In the genomic region with DNA sequence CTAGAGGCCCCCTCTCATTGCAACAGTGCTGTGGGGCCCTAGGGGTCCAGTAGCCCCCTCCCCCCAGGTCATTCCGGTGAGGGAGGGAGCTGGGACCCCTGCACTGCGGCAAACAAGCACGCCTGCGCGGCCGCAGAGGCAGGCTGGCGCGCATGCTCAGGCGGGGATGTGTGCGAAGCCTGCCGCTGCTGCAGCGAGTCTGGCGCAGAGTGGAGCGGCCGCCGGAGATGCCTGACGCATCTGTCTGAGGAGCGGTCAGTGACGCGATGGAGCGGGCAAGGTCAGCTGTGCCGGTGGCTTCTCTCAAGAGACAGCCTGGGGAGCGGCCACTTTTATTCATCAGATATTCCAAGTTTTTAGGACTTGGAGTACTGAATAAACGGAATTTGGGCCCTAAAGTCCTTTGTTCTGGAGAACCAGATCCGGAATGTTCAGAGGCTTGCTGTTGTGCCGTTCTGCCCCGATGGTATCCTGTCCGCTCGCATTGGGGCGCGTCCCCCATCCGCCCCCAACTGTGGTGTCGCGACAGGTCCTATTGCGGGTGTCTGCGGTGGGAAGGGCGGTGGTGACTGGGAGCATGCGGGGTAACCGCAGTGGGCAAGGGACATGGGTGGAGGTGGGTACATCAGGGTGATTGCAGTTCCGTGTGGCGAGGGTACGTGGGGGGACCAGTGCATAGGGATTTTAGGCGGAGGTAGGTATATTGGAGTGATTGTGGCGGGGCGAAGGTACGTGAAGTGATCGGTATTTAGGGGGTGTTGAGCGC, we compare ENCODE assay signal across 1 cellular context.
TF ChIP-seq lines count a peak whose summit lies in the region.

A gene (plus strand): TSS at position 205 of the 766 bp plus-strand sequence. CDS start 19,467 bp downstream, outside the sequence.
A gene with protein sequence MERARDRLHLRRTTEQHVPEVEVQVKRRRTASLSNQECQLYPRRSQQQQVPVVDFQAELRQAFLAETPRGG (plus strand): TSS at position 205 of the 766 bp plus-strand sequence. CDS start 62 bp downstream, at position 267.

TF ChIP-seq in GM12878, 131 proteins besides CTCF, POLR2A, EP300 and RAD21 (continued from another document):
- TF ChIP-seq, protein P1, sequence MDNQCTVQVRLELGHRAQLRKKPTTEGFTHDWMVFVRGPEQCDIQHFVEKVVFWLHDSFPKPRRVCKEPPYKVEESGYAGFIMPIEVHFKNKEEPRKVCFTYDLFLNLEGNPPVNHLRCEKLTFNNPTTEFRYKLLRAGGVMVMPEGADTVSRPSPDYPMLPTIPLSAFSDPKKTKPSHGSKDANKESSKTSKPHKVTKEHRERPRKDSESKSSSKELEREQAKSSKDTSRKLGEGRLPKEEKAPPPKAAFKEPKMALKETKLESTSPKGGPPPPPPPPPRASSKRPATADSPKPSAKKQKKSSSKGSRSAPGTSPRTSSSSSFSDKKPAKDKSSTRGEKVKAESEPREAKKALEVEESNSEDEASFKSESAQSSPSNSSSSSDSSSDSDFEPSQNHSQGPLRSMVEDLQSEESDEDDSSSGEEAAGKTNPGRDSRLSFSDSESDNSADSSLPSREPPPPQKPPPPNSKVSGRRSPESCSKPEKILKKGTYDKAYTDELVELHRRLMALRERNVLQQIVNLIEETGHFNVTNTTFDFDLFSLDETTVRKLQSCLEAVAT (IDR thresholded peaks at IDR 0.05) = 0 out of 2 replicates have a peak, but pooled peaks have one; percentile 21
- no peak for TF ChIP-seq SIX5 (IDR thresholded peaks at IDR 0.05; ENCODE audit: low read depth, low read length, severe bottlenecking)
- no peak for TF ChIP-seq RAD51 (IDR thresholded peaks at IDR 0.05)
- TF ChIP-seq LARP7 (IDR thresholded peaks at IDR 0.05) = no peak
- no peak for TF ChIP-seq NFIC (IDR thresholded peaks at IDR 0.05; ENCODE audit: low read depth, low read length)
- TF ChIP-seq GATAD2B (conservative IDR thresholded peaks at IDR 0.05; ENCODE audit: low read depth) = no peak
- TF ChIP-seq, protein P2, sequence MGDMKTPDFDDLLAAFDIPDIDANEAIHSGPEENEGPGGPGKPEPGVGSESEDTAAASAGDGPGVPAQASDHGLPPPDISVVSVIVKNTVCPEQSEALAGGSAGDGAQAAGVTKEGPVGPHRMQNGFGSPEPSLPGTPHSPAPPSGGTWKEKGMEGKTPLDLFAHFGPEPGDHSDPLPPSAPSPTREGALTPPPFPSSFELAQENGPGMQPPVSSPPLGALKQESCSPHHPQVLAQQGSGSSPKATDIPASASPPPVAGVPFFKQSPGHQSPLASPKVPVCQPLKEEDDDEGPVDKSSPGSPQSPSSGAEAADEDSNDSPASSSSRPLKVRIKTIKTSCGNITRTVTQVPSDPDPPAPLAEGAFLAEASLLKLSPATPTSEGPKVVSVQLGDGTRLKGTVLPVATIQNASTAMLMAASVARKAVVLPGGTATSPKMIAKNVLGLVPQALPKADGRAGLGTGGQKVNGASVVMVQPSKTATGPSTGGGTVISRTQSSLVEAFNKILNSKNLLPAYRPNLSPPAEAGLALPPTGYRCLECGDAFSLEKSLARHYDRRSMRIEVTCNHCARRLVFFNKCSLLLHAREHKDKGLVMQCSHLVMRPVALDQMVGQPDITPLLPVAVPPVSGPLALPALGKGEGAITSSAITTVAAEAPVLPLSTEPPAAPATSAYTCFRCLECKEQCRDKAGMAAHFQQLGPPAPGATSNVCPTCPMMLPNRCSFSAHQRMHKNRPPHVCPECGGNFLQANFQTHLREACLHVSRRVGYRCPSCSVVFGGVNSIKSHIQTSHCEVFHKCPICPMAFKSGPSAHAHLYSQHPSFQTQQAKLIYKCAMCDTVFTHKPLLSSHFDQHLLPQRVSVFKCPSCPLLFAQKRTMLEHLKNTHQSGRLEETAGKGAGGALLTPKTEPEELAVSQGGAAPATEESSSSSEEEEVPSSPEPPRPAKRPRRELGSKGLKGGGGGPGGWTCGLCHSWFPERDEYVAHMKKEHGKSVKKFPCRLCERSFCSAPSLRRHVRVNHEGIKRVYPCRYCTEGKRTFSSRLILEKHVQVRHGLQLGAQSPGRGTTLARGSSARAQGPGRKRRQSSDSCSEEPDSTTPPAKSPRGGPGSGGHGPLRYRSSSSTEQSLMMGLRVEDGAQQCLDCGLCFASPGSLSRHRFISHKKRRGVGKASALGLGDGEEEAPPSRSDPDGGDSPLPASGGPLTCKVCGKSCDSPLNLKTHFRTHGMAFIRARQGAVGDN (IDR thresholded peaks at IDR 0.05) = 0 out of 2 replicates have a peak, but pooled peaks have one; percentile 46
- no peak for TF ChIP-seq RCOR1 (conservative IDR thresholded peaks at IDR 0.05; ENCODE audit: low read depth, low read length)
- no peak for TF ChIP-seq CBX5 (IDR thresholded peaks at IDR 0.05; ENCODE audit: low read depth)
- TF ChIP-seq POLR2AphosphoS5 (IDR thresholded peaks at IDR 0.05; ENCODE audit: low read length) = peak; percentile 90
- no peak for TF ChIP-seq HDAC6 (IDR thresholded peaks at IDR 0.05; ENCODE audit: unreplicated experiment)
- TF ChIP-seq BMI1 (IDR thresholded peaks at IDR 0.05; ENCODE audit: borderline replicate concordance) = no peak
- TF ChIP-seq ZZZ3 (IDR thresholded peaks at IDR 0.05; ENCODE audit: control insufficient read depth, insufficient read length, low read depth) = no peak
- TF ChIP-seq ZNF622 (IDR thresholded peaks at IDR 0.05) = no peak
- TF ChIP-seq, protein P3, sequence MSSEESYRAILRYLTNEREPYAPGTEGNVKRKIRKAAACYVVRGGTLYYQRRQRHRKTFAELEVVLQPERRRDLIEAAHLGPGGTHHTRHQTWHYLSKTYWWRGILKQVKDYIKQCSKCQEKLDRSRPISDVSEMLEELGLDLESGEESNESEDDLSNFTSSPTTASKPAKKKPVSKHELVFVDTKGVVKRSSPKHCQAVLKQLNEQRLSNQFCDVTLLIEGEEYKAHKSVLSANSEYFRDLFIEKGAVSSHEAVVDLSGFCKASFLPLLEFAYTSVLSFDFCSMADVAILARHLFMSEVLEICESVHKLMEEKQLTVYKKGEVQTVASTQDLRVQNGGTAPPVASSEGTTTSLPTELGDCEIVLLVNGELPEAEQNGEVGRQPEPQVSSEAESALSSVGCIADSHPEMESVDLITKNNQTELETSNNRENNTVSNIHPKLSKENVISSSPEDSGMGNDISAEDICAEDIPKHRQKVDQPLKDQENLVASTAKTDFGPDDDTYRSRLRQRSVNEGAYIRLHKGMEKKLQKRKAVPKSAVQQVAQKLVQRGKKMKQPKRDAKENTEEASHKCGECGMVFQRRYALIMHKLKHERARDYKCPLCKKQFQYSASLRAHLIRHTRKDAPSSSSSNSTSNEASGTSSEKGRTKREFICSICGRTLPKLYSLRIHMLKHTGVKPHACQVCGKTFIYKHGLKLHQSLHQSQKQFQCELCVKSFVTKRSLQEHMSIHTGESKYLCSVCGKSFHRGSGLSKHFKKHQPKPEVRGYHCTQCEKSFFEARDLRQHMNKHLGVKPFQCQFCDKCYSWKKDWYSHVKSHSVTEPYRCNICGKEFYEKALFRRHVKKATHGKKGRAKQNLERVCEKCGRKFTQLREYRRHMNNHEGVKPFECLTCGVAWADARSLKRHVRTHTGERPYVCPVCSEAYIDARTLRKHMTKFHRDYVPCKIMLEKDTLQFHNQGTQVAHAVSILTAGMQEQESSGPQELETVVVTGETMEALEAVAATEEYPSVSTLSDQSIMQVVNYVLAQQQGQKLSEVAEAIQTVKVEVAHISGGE (CRISPR knock-in tag; IDR thresholded peaks at IDR 0.05) = no peak
- TF ChIP-seq, protein P4, sequence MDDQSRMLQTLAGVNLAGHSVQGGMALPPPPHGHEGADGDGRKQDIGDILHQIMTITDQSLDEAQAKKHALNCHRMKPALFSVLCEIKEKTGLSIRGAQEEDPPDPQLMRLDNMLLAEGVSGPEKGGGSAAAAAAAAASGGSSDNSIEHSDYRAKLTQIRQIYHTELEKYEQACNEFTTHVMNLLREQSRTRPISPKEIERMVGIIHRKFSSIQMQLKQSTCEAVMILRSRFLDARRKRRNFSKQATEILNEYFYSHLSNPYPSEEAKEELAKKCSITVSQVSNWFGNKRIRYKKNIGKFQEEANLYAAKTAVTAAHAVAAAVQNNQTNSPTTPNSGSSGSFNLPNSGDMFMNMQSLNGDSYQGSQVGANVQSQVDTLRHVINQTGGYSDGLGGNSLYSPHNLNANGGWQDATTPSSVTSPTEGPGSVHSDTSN (IDR thresholded peaks at IDR 0.05; ENCODE audit: insufficient replicate concordance, low read depth, low read length) = no peak
- TF ChIP-seq TCF3 (IDR thresholded peaks at IDR 0.05; ENCODE audit: borderline replicate concordance, insufficient read depth, low read depth, low read length) = no peak; the same call in 1 of the 2 replicates
- TF ChIP-seq WRNIP1 (IDR thresholded peaks at IDR 0.05; ENCODE audit: borderline replicate concordance, low read depth, low read length) = no peak
- no peak for TF ChIP-seq NR2C1 (IDR thresholded peaks at IDR 0.05)
- no peak for TF ChIP-seq MEF2B (IDR thresholded peaks at IDR 0.05; ENCODE audit: partially characterized antibody, poor library complexity, severe bottlenecking)
- TF ChIP-seq, protein P5, sequence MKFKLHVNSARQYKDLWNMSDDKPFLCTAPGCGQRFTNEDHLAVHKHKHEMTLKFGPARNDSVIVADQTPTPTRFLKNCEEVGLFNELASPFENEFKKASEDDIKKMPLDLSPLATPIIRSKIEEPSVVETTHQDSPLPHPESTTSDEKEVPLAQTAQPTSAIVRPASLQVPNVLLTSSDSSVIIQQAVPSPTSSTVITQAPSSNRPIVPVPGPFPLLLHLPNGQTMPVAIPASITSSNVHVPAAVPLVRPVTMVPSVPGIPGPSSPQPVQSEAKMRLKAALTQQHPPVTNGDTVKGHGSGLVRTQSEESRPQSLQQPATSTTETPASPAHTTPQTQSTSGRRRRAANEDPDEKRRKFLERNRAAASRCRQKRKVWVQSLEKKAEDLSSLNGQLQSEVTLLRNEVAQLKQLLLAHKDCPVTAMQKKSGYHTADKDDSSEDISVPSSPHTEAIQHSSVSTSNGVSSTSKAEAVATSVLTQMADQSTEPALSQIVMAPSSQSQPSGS (IDR thresholded peaks at IDR 0.05; ENCODE audit: low read length) = no peak
- TF ChIP-seq ETV6 (conservative IDR thresholded peaks at IDR 0.05 in 1 of 2, IDR thresholded peaks at IDR 0.05 in 1 of 2; ENCODE audit: borderline replicate concordance in 1 of 2, low read depth in 1 of 2) = no peak
- TF ChIP-seq, protein P6, sequence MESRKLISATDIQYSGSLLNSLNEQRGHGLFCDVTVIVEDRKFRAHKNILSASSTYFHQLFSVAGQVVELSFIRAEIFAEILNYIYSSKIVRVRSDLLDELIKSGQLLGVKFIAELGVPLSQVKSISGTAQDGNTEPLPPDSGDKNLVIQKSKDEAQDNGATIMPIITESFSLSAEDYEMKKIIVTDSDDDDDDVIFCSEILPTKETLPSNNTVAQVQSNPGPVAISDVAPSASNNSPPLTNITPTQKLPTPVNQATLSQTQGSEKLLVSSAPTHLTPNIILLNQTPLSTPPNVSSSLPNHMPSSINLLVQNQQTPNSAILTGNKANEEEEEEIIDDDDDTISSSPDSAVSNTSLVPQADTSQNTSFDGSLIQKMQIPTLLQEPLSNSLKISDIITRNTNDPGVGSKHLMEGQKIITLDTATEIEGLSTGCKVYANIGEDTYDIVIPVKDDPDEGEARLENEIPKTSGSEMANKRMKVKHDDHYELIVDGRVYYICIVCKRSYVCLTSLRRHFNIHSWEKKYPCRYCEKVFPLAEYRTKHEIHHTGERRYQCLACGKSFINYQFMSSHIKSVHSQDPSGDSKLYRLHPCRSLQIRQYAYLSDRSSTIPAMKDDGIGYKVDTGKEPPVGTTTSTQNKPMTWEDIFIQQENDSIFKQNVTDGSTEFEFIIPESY (IDR thresholded peaks at IDR 0.05) = no peak
- TF ChIP-seq NR2F1 (conservative IDR thresholded peaks at IDR 0.05) = no peak
